ENCODE assay signal across 1 cellular context in the genomic region with DNA sequence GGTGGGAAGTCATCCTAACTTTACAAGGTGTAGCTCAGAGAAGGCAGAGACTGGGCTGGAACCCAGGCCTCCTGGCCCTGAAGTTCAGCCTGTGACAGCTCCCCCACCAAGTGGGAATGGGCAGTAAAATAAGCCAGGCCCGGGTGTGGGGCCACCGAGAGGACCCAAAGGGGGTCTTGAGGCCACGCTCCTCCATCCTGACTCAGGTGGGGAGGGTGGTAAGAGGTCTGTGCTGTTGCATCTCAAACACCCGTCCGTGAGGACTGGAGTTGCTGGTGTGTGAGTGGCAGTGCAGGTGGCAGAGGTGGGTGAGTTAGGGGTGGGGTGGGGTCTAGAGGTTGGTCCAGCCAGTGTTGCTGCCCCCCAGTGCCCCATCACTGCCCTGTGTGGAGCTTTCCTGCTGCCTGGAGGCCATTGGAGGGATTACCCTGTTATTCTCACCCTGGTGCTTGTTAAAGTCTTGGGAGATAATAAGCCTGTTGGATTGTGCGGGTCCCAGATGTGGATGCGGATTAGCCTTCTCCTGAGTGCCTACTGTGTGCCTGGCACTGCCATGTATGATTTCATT.
TF ChIP-seq lines count a peak whose summit lies in the region.

No MANE protein-coding gene starts in this region.

TF ChIP-seq in SK-N-SH, 30 proteins besides CTCF, POLR2A, EP300 and RAD21 (continued from another document):
- TF ChIP-seq, protein P1, sequence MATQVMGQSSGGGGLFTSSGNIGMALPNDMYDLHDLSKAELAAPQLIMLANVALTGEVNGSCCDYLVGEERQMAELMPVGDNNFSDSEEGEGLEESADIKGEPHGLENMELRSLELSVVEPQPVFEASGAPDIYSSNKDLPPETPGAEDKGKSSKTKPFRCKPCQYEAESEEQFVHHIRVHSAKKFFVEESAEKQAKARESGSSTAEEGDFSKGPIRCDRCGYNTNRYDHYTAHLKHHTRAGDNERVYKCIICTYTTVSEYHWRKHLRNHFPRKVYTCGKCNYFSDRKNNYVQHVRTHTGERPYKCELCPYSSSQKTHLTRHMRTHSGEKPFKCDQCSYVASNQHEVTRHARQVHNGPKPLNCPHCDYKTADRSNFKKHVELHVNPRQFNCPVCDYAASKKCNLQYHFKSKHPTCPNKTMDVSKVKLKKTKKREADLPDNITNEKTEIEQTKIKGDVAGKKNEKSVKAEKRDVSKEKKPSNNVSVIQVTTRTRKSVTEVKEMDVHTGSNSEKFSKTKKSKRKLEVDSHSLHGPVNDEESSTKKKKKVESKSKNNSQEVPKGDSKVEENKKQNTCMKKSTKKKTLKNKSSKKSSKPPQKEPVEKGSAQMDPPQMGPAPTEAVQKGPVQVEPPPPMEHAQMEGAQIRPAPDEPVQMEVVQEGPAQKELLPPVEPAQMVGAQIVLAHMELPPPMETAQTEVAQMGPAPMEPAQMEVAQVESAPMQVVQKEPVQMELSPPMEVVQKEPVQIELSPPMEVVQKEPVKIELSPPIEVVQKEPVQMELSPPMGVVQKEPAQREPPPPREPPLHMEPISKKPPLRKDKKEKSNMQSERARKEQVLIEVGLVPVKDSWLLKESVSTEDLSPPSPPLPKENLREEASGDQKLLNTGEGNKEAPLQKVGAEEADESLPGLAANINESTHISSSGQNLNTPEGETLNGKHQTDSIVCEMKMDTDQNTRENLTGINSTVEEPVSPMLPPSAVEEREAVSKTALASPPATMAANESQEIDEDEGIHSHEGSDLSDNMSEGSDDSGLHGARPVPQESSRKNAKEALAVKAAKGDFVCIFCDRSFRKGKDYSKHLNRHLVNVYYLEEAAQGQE (IDR thresholded peaks at IDR 0.05; ENCODE audit: low read depth, low read length): no peak
- TF ChIP-seq TEAD4 (IDR thresholded peaks at IDR 0.05; ENCODE audit: borderline replicate concordance, insufficient read depth): no peak
